13 cellular contexts compared by ENCODE assay signal in the genomic region with DNA sequence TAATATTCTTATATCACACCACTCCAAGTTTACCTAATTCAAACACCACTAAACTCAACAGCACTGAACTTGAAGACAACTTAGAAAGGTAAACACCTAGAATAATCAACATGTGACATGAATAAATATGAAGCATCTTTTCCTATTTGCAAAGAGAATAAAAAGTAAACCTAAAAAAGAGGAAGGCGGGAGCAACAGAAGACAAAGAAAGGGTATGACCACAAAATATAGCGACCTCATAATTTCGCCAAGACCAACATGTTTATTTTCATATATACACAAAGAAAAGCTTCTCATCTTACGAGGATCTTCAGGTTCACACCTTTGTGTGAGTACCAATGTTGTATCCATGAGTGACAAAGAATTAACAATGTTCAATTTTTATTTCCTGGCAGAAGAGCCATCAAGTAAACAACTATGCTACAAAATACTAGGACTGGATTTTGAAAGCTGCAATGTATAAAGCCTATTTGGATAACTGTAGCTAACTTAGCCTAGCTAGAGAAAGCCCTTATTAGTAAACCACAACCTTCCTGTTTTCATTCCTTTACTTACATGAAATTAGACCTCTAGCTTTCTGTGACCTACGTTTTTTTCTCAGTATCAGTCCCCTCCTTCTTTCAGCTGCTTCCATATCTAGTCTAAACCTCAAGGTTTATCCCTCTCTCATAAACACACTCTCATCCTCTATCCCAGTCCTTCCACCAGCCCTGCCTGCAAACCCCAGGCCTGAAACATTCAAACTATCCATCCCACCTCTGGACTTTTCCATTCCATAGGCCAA. TPM values are rescaled to one million over a fixed set of nuclear protein-coding genes. Genes with fewer than 3 reads are reported as not detected.
DNase-seq lines count a peak whose midpoint lies in the region; ATAC-seq, FAIRE-seq and TF ChIP-seq lines count a peak whose summit lies in the region.
"Had no signal": no experiment of that assay in that cellular context is flagged by ENCODE, and none has a peak within 500 bp of the region (broad histone marks: within the 10 kb centered on the region; RNA-seq: fewer than 3 reads in every experiment).

No MANE protein-coding gene starts in this region.

- H3K4me3 ChIP-seq in DND-41 (ENCODE audit: low read depth in 1 of 2, low read length in 2 of 2) (no peak overlapping the region; a peak in 1 of 4 replicates), K562 (no peak overlapping the region), left ventricle myocardium inferior (no peak overlapping the region)

- no TSS peak for BruUV-seq in K562 (replicated peaks; lab: Mats Ljungman, UMichigan)

- intact Hi-C loops in K562 (cut with micrococcal nuclease) = no loop called here
- intact Hi-C loops in left ventricle myocardium inferior (cut with micrococcal nuclease) = no loop called here

- FAIRE-seq in K562 (lab: Jason Lieb, UNC) = no peak

- H3K4me2 ChIP-seq in DND-41 (ENCODE audit: insufficient read depth, low read length) (peak overlapping the region; percentile 35), K562 (ENCODE audit: insufficient read depth, low read length) (no peak overlapping the region; the same call in 1 of the 2 replicates)

- TF ChIP-seq POLR2A in K562 (conservative IDR thresholded peaks at IDR 0.05) = no peak

- H3K36me3 ChIP-seq in DND-41 (ENCODE audit: insufficient read depth, low read length) = peaks cover 26% of the 10 kb centered on the region
- peaks cover 25% of the 10 kb centered on the region; the same call in 2 of the 3 replicates for H3K36me3 ChIP-seq in K562 (ENCODE audit: control insufficient read depth, insufficient read depth, low read length)
- H3K36me3 ChIP-seq in left ventricle myocardium inferior = peaks cover 17% of the 10 kb centered on the region

- in situ Hi-C loops in K562 (cut with MboI) = no loop called here

- H4K20me1 ChIP-seq in DND-41 (ENCODE audit: insufficient read depth, low read length) = peaks cover 6% of the 10 kb centered on the region
- peaks cover 28% of the 10 kb centered on the region; the same call in 1 of the 2 replicates for H4K20me1 ChIP-seq in K562 (replicated peaks; ENCODE audit: control insufficient read depth, insufficient read depth, low read length)

- TF ChIP-seq RAD21 in K562 (CRISPR knock-in tag; conservative IDR thresholded peaks at IDR 0.05 in 1 of 2, IDR thresholded peaks at IDR 0.05 in 1 of 2) = no peak

- CTCF ChIA-PET in K562 (lab: Yijun Ruan, JAX; ENCODE audit: low intra/inter-chr PET ratio) = interaction anchor here (0.5 kb wide), 1 partner anchor 28 kb away, joined by 4 read pairs; no protein-coding TSS in a partner anchor

- H3K4me1 ChIP-seq in DND-41 (ENCODE audit: insufficient read depth, low read length) = peaks cover 60% of the 10 kb centered on the region
- H3K4me1 ChIP-seq in K562 (replicated peaks in 1 of 2; ENCODE audit: control insufficient read depth in 2 of 2, insufficient read depth in 2 of 2, low read length in 2 of 2) = peaks cover 15 to 54% of the 10 kb centered on the region in 2 experiments
- H3K4me1 ChIP-seq in left ventricle myocardium inferior = peaks cover 59% of the 10 kb centered on the region

- H2AFZ ChIP-seq in DND-41 (ENCODE audit: low read depth, low read length) (no peak overlapping the region), K562 (ENCODE audit: low read depth, low read length) (no peak overlapping the region)

- no peaks in the 10 kb centered on the region for H3K9me1 ChIP-seq in K562 (ENCODE audit: control insufficient read depth, insufficient read depth, low read length)

- no peaks in the 10 kb centered on the region for H3K27me3 ChIP-seq in DND-41 (ENCODE audit: insufficient read depth, low read length, poor library complexity)
- H3K27me3 ChIP-seq in K562 (ENCODE audit: control insufficient read depth in 2 of 2, insufficient read depth in 2 of 2, low read length in 2 of 2) = no peaks in the 10 kb centered on the region
- H3K27me3 ChIP-seq in left ventricle myocardium inferior (ENCODE audit: low read depth) = no peaks in the 10 kb centered on the region

- POLR2A ChIA-PET in K562 (lab: Yijun Ruan, JAX) = interaction anchor here (0.7 to 1.3 kb wide), 3 partner anchors 9 to 20 kb away, joined by 3 to 4 read pairs (median 4); no protein-coding TSS in a partner anchor

- WGBS in K562 (ENCODE audit: insufficient coverage, low coverage, missing lambda C conversion rate) = 59% methylated on average over 5 of the region's 5 CpGs

- TF ChIP-seq EP300 in K562 (IDR thresholded peaks at IDR 0.05; ENCODE audit: low read length) = no peak

- DNase-seq in DND-41 (no peak), LHCN-M2 (ENCODE audit: low read depth) (peak; percentile 45), K562 (ENCODE audit: extremely low read depth in 1 of 4, low spot score in 3 of 4) (peak in 2 of 4 experiments; percentile 41 to 42), NCI-H187 treated with DMSO at 0.1 percent for 48 hours (lab: John Stamatoyannopoulos, UW) (no peak), left ventricle myocardium inferior (no peak)
- DNase-seq: activated naive CD8-positive, alpha-beta T cell treated with anti-CD3 and anti-CD28 coated beads, Interleukin-2, amount 50 U/mL, for 24 hours; Caco-2; posterior cingulate gyrus had no signal

- ATAC-seq in DND-41 (ENCODE audit: insufficient read depth, low read depth) (peak; percentile 65), GM21447 (IDR thresholded peaks at IDR 0.05; ENCODE audit: unreplicated experiment) (peak; percentile 51), K562 (peak; percentile 52), GM19397 (IDR thresholded peaks at IDR 0.05; ENCODE audit: unreplicated experiment) (no peak), HG02642 (IDR thresholded peaks at IDR 0.05; ENCODE audit: poor library complexity, unreplicated experiment) (no peak)
- ATAC-seq: activated naive CD8-positive, alpha-beta T cell treated with anti-CD3 and anti-CD28 coated beads, Interleukin-2, amount 50 U/mL, for 24 hours had no signal

- TF ChIP-seq CTCF in DND-41 (IDR thresholded peaks at IDR 0.05; ENCODE audit: borderline replicate concordance, extremely low read depth, low read length, poor library complexity, severe bottlenecking) (no peak), K562 (IDR thresholded peaks at IDR 0.05 in 2 of 3, conservative IDR thresholded peaks at IDR 0.05 in 1 of 3; ENCODE audit: insufficient read depth in 2 of 3, low read depth in 1 of 3, low read length in 3 of 3) (no peak), left ventricle myocardium inferior (IDR thresholded peaks at IDR 0.05; ENCODE audit: borderline replicate concordance) (no peak)

- H3K27ac ChIP-seq in DND-41 (ENCODE audit: low read length) (peak overlapping the region; percentile 74), K562 (ENCODE audit: extremely low read depth, low read depth, low read length) (peak overlapping the region; percentile 33; the same call in 1 of the 3 replicates), left ventricle myocardium inferior (replicated peaks) (no peak overlapping the region)
- H3K27ac ChIP-seq: epithelial cell of prostate, VCaP had no signal

- H3K9me3 ChIP-seq in DND-41 (ENCODE audit: insufficient read depth, low read length, severe bottlenecking) (no peaks in the 10 kb centered on the region), K562 (replicated peaks; ENCODE audit: control insufficient read depth, insufficient read depth, low read depth, low read length) (no peaks in the 10 kb centered on the region), left ventricle myocardium inferior (replicated peaks) (no peaks in the 10 kb centered on the region)
- H3K9me3 ChIP-seq: Caco-2 had no signal

- H3K79me2 ChIP-seq in DND-41 (ENCODE audit: insufficient read depth, low read length) = peaks cover 89% of the 10 kb centered on the region
- H3K79me2 ChIP-seq in K562 (ENCODE audit: control insufficient read depth, insufficient read depth, low read length) = peaks cover 89% of the 10 kb centered on the region

- H3K9ac ChIP-seq in DND-41 (ENCODE audit: low read depth, low read length) = peak overlapping the region; percentile 31
- H3K9ac ChIP-seq in K562 (ENCODE audit: insufficient read depth in 1 of 2, low read depth in 2 of 2, low read length in 2 of 2) = no peak overlapping the region

RNA-seq across cellular contexts. Expression of a gene that starts 21.3 kb away (rescaled TPM):
- total RNA-seq in LHCN-M2 (2014; rRNA removed) (39.0 and 39.6 TPM in 2 replicates), K562 (2014; rRNA removed) (20.4 and 20.6 TPM in 2 replicates), K562 (2014; rRNA removed; fragmentation: Illumina TruSeq; extraction: Trizol) (28.8 and 32.0 TPM in 2 replicates), K562 (2015; rRNA removed; fragmentation: Illumina TruSeq; extraction: Trizol) (34.4 and 36.2 TPM in 2 replicates), K562 (2021) (26.9 and 28.8 TPM in 2 replicates), left ventricle myocardium inferior (10.7 TPM)
- 15.2 TPM for polyA plus RNA-seq in LHCN-M2 (2012)
- total RNA-seq in K562 (2011; cell fraction: chromatin; rRNA removed; ENCODE audit: low replicate concordance) = 44.6 and 91.3 TPM in 2 replicates
- 26.8 and 37.5 TPM in 2 replicates for total RNA-seq in K562 (2011; cell fraction: nucleolus; rRNA removed)
- 55.9 and 69.6 TPM in 2 replicates for total RNA-seq in K562 (2011; cell fraction: nucleoplasm; rRNA removed)
- polyA plus RNA-seq in K562 (2011; rRNA removed) (14.7 and 23.0 TPM in 2 replicates), K562 (2014; fragmentation: Illumina TruSeq; extraction: Trizol) (20.7 and 22.5 TPM in 2 replicates), K562 (2014; fragmentation: Nextera tagmentation; extraction: Ambion mirVana) (10 to 100 TPM in 1 of 2 experiments, 1 to 10 TPM in 1; 8.4 to 10.8 TPM), K562 (2014; rRNA removed) (20.9 and 23.8 TPM in 2 replicates)
- 9.9 and 11.3 TPM in 2 replicates for polyA plus RNA-seq in K562 (2011; cell fraction: cytosol; rRNA removed)
- polyA plus RNA-seq in K562 (2011; cell fraction: nucleus; rRNA removed) = 12.9 and 14.7 TPM in 2 replicates
- polyA plus RNA-seq in K562 (2012) = 22.7 and 25.8 TPM in 2 replicates
- 23.9 and 29.9 TPM in 2 replicates for polyA minus RNA-seq in K562 (2011; rRNA and poly(A)+ RNA removed)
- 11.5 and 15.3 TPM in 2 replicates for polyA minus RNA-seq in K562 (2011; cell fraction: cytosol; rRNA and poly(A)+ RNA removed)
- 25.3 and 30.5 TPM in 2 replicates for polyA minus RNA-seq in K562 (2011; cell fraction: nucleus; rRNA and poly(A)+ RNA removed)

RNA-seq across cellular contexts. Expression of a gene that starts 31.7 kb away (rescaled TPM):
- total RNA-seq in LHCN-M2 (2014; rRNA removed) (8.1 and 10.7 TPM in 2 replicates), K562 (2014; rRNA removed) (12.6 and 13.7 TPM in 2 replicates), K562 (2014; rRNA removed; fragmentation: Illumina TruSeq; extraction: Trizol) (15.4 and 17.2 TPM in 2 replicates), K562 (2015; rRNA removed; fragmentation: Illumina TruSeq; extraction: Trizol) (17.2 and 18.2 TPM in 2 replicates), K562 (2021) (17.6 and 20.3 TPM in 2 replicates), left ventricle myocardium inferior (7.6 TPM)
- 3.6 TPM for polyA plus RNA-seq in LHCN-M2 (2012)
- total RNA-seq in K562 (2011; cell fraction: chromatin; rRNA removed; ENCODE audit: low replicate concordance) = 20.7 and 44.4 TPM in 2 replicates
- 13.0 and 14.0 TPM in 2 replicates for total RNA-seq in K562 (2011; cell fraction: nucleolus; rRNA removed)
- total RNA-seq in K562 (2011; cell fraction: nucleoplasm; rRNA removed) = 15.7 and 19.8 TPM in 2 replicates
- polyA plus RNA-seq in K562 (2011; rRNA removed) (20.7 and 24.3 TPM in 2 replicates), K562 (2014; fragmentation: Illumina TruSeq; extraction: Trizol) (12.2 and 12.6 TPM in 2 replicates), K562 (2014; fragmentation: Nextera tagmentation; extraction: Ambion mirVana) (10 to 100 TPM in 1 of 2 experiments, 1 to 10 TPM in 1; 4.5 to 13.0 TPM), K562 (2014; rRNA removed) (7.2 and 10.2 TPM in 2 replicates)
- 8.9 and 9.2 TPM in 2 replicates for polyA plus RNA-seq in K562 (2011; cell fraction: cytosol; rRNA removed)
- 13.6 and 25.6 TPM in 2 replicates for polyA plus RNA-seq in K562 (2011; cell fraction: nucleus; rRNA removed)
- polyA plus RNA-seq in K562 (2012) = 9.9 and 11.2 TPM in 2 replicates
- polyA minus RNA-seq in K562 (2011; rRNA and poly(A)+ RNA removed) = 149 and 167 TPM in 2 replicates
- polyA minus RNA-seq in K562 (2011; cell fraction: cytosol; rRNA and poly(A)+ RNA removed) = 21.8 and 29.6 TPM in 2 replicates
- polyA minus RNA-seq in K562 (2011; cell fraction: nucleus; rRNA and poly(A)+ RNA removed) = 16.6 and 29.9 TPM in 2 replicates

Comparison
In these comparisons a context has a peak if more than half of its experiments do, and no peak if none do; other contexts are left out.
1. ATAC-seq: peak in DND-41 (single experiment), GM21447 (single experiment) and K562 (single experiment); none in GM19397 (single experiment) and HG02642 (single experiment).